Comparison of ENCODE assay signal across 9 cellular contexts in genomic region chr4:176142253-176142652, GRCh38. TPM values are rescaled to one million over a fixed set of nuclear protein-coding genes. Genes with fewer than 3 reads are reported as not detected.
"Had no signal": no experiment of that assay in that cellular context is flagged by ENCODE, and none has a peak within 500 bp of the region (broad histone marks: within the 10 kb centered on the region; RNA-seq: fewer than 3 reads in every experiment).

No MANE protein-coding gene starts in this region.

- H3K4me3 ChIP-seq: GM23248, K562 had no signal

- ATAC-seq: K562 had no signal

- FAIRE-seq: HTR-8/SVneo, K562 had no signal

- H3K27ac ChIP-seq: GM23248, HL-60 had no signal

- DNase-seq: GM23248, GOT3, H7, HCEC 1CT, IMR-90, KG1 had no signal

RNA-seq across cellular contexts. Expression of gene SPATA4, which starts 53.1 kb away (rescaled TPM):
- polyA plus RNA-seq: K562 had no signal
